Comparison of ENCODE assay signal across 11 cellular contexts in the genomic region with DNA sequence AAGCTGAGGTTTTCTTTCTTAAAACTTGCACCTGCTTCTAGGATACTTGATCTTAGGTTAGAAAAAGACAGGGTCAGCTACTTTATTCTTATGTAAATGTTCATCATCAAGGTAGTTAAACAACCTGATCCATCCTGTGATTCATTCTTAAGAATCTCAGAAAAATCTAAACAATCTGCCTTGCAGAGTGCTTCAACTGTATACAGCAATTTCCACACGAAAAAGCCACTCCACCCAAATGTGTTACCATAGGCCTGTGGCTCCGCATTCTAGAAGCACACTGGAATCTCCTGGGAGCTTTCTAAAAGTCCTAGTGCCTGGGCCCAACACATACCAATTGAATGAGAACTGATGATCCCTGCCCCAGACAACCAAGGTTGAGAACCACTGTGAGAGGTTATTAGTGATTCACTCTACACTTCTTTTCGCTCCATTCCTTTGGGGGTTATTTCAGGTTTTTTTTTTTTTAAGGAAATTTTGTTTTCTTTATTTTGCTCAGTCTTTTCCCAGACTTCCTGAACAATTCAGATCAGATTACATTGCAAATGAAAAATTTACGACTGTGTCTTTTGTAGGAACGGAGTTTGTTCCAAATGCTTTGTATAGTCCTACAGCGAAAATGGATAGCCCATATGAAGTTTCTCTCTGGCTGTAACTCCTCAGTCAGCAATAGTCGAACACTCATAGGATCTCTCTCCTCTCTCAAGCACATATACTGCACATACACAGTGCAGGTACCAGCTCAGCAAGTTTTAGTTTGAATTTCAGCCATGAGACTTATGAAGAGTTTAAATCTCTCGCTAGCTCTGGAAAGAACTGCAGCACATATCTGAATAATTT. TPM values are rescaled to one million over a fixed set of nuclear protein-coding genes. Genes with fewer than 3 reads are reported as not detected.
DNase-seq lines count a peak whose midpoint lies in the region; ATAC-seq, FAIRE-seq and TF ChIP-seq lines count a peak whose summit lies in the region.
"Had no signal": no experiment of that assay in that cellular context is flagged by ENCODE, and none has a peak within 500 bp of the region (broad histone marks: within the 10 kb centered on the region; RNA-seq: fewer than 3 reads in every experiment).

No MANE protein-coding gene starts in this region.

- no peaks in the 10 kb centered on the region for H3K36me3 ChIP-seq in naive thymus-derived CD4-positive, alpha-beta T cell (ENCODE audit: control insufficient read depth in 2 of 3, insufficient read depth in 3 of 3, low read length in 3 of 3)

- H3K4me3 Mint-ChIP-seq in naive thymus-derived CD4-positive, alpha-beta T cell: no peak overlapping the region
- H3K4me3 Mint-ChIP-seq: brain had no signal

- POLR2A ChIA-PET in naive thymus-derived CD4-positive, alpha-beta T cell (lab: Charles Lee): no interaction called here

- CTCF ChIA-PET in naive thymus-derived CD4-positive, alpha-beta T cell (lab: Charles Lee): interaction anchor here (0.6 kb wide), 1 partner anchor 35 kb away, joined by 3 read pairs; no protein-coding TSS in a partner anchor

- FAIRE-seq in HTR-8/SVneo (lab: Jason Lieb, UNC): no peak

- intact Hi-C loops in naive thymus-derived CD4-positive, alpha-beta T cell (cut with micrococcal nuclease): loop anchor here in 1 of 2 donors (1.0 kb wide), 1 partner anchor 16 kb away; the partner anchor contains the start of gene SMYD2

- H3K4me1 Mint-ChIP-seq in naive thymus-derived CD4-positive, alpha-beta T cell: peaks cover 7 to 56% (median 31%) of the 10 kb centered on the region in 7 donors

- H3K27ac Mint-ChIP-seq in naive thymus-derived CD4-positive, alpha-beta T cell: peak overlapping the region in 1 of 9 donors; percentile 33

- in situ Hi-C loops in ACHN (cut with HindIII; ENCODE audit: low pct_ligation_motif_present, low pct_unique_long_range_greater_than_20kb, low sequenced_read_pairs): no loop called here
- in situ Hi-C loops in astrocyte of the spinal cord (cut with HindIII; ENCODE audit: low sequenced_read_pairs): no loop called here

- no peaks in the 10 kb centered on the region for H3K27me3 ChIP-seq in naive thymus-derived CD4-positive, alpha-beta T cell (ENCODE audit: control insufficient read depth in 2 of 2, insufficient read depth in 2 of 2, low read length in 2 of 2)

- no peak overlapping the region for H3K27ac ChIP-seq in naive thymus-derived CD4-positive, alpha-beta T cell (ENCODE audit: low read depth, low read length)
- H3K27ac ChIP-seq: C4-2B had no signal

- no peak for ATAC-seq in naive thymus-derived CD4-positive, alpha-beta T cell
- no peak for ATAC-seq in HG03280 (IDR thresholded peaks at IDR 0.05; ENCODE audit: unreplicated experiment)

- DNase-seq in ACHN (peak; percentile 75), HTR-8/SVneo (ENCODE audit: insufficient read length, low spot score) (peak; percentile 38), astrocyte of the spinal cord (ENCODE audit: low read depth, low spot score) (peak; percentile 90), kidney tubule cell (ENCODE audit: low spot score) (peak; percentile 87), retina (no peak)
- DNase-seq in naive thymus-derived CD4-positive, alpha-beta T cell: no peak
- DNase-seq in activated CD4-positive, alpha-beta T cell treated with anti-CD3 and anti-CD28 coated beads, Interleukin-2, amount 50 U/mL, for 48 hours: no peak
- DNase-seq: NCI-H187 had no signal

- no peaks in the 10 kb centered on the region for H3K9me3 Mint-ChIP-seq in naive thymus-derived CD4-positive, alpha-beta T cell
- H3K9me3 Mint-ChIP-seq: brain had no signal

- no peak overlapping the region for H3K4me3 ChIP-seq in astrocyte of the spinal cord (ENCODE audit: low read depth, low read length)
- no peak overlapping the region for H3K4me3 ChIP-seq in naive thymus-derived CD4-positive, alpha-beta T cell (ENCODE audit: low read length)

- H3K36me3 Mint-ChIP-seq in naive thymus-derived CD4-positive, alpha-beta T cell: peaks cover 4 to 27% (median 15%) of the 10 kb centered on the region in 5 donors

- no peaks in the 10 kb centered on the region for H3K27me3 Mint-ChIP-seq in naive thymus-derived CD4-positive, alpha-beta T cell

- peaks cover 0 to 5% of the 10 kb centered on the region in 2 donors for H3K4me1 ChIP-seq in naive thymus-derived CD4-positive, alpha-beta T cell (ENCODE audit: control insufficient read depth in 2 of 2, insufficient read depth in 2 of 2, low read length in 2 of 2)

- H3K9me3 ChIP-seq in naive thymus-derived CD4-positive, alpha-beta T cell (ENCODE audit: control insufficient read depth in 2 of 3, low read length in 3 of 3): no peaks in the 10 kb centered on the region

- TF ChIP-seq CTCF in astrocyte of the spinal cord (IDR thresholded peaks at IDR 0.05; ENCODE audit: low read depth, low read length): no peak

RNA-seq across cellular contexts. Expression of gene SMYD2, which starts 16.1 kb away (rescaled TPM):
- 10 to 100 TPM; 24.3 to 39.5 (median 34.4) TPM for total RNA-seq in naive thymus-derived CD4-positive, alpha-beta T cell
- polyA plus RNA-seq in naive thymus-derived CD4-positive, alpha-beta T cell: 10 to 100 TPM; 50.0 to 55.0 TPM

Comparison
In these comparisons a context has a peak if more than half of its experiments do, and no peak if none do; other contexts are left out.
1. DNase-seq: peak in ACHN (single experiment), HTR-8/SVneo (single experiment), astrocyte of the spinal cord (single experiment) and kidney tubule cell (single experiment); none in naive thymus-derived CD4-positive, alpha-beta T cell (0 of 9), retina (single experiment) and activated CD4-positive, alpha-beta T cell treated with anti-CD3 and anti-CD28 coated beads, Interleukin-2, amount 50 U/mL, for 48 hours (0 of 2).